24 cellular contexts compared by ENCODE assay signal in genomic region chr16:89639385-89639784, GRCh38. TPM values are rescaled to one million over a fixed set of nuclear protein-coding genes. Genes with fewer than 3 reads are reported as not detected.
A peak's percentile ranks its signal among the peaks of the same experiment; 100 is the strongest.
DNase-seq lines count a peak whose midpoint lies in the region; ATAC-seq, FAIRE-seq and TF ChIP-seq lines count a peak whose summit lies in the region.
"Had no signal": no experiment of that assay in that cellular context is flagged by ENCODE, and none has a peak within 500 bp of the region (broad histone marks: within the 10 kb centered on the region; RNA-seq: fewer than 3 reads in every experiment).

No MANE protein-coding gene starts in this region.

- H3K9me3 ChIP-seq in BLaER1 (peaks cover 5% of the 10 kb centered on the region; the same call in 1 of the 2 replicates), prostate gland (no peaks in the 10 kb centered on the region)
- H3K9me3 ChIP-seq: HAP-1 had no signal

- no peak for TF ChIP-seq POLR2A in prostate gland (IDR thresholded peaks at IDR 0.05)

- H4K20me1 ChIP-seq in BLaER1: peaks cover 22% of the 10 kb centered on the region; the same call in 1 of the 2 replicates

- DNase-seq in activated T-cell treated with anti-CD3 and anti-CD28 coated beads, Interleukin-2, amount 50 U/mL, for 24 hours: no peak
- DNase-seq in activated T-cell treated with anti-CD3 and anti-CD28 coated beads, Interleukin-2, amount 50 U/mL, for 48 hours: no peak
- DNase-seq in HTR-8/SVneo (ENCODE audit: insufficient read length, low spot score): no peak
- no peak for DNase-seq in left colon
- DNase-seq in prostate gland (ENCODE audit: low spot score): no peak
- DNase-seq: C1 segment of cervical spinal cord; Calu3; CD4-positive, alpha-beta memory T cell; COR-L47; DMS53; DMS79 treated with DMSO at 0.1 percent for 48 hours; GF-D8; GOT3 had no signal

- peaks cover 23% of the 10 kb centered on the region for H3K36me3 ChIP-seq in BLaER1
- no peaks in the 10 kb centered on the region for H3K36me3 ChIP-seq in prostate gland
- H3K36me3 ChIP-seq: HAP-1 had no signal

- H3K4me1 ChIP-seq in BLaER1 (peaks cover 73% of the 10 kb centered on the region), prostate gland (replicated peaks) (no peaks in the 10 kb centered on the region)
- H3K4me1 ChIP-seq: HAP-1 had no signal

- peak overlapping the region; percentile 26 for H3K27ac Mint-ChIP-seq in activated T-cell treated with anti-CD3 and anti-CD28 coated beads, Interleukin-2, amount 50 U/mL, for 24 hours
- no peak overlapping the region for H3K27ac Mint-ChIP-seq in activated T-helper 17 cell treated with anti-CD3 and anti-CD28 coated beads, Interleukin-2, amount 50 U/mL, for 72 hours
- H3K27ac Mint-ChIP-seq: B cell; CD4-positive, alpha-beta memory T cell had no signal

- peak overlapping the region; percentile 95 for H3K4me2 ChIP-seq in BLaER1

- H3K4me3 Mint-ChIP-seq in activated T-cell treated with anti-CD3 and anti-CD28 coated beads, Interleukin-2, amount 50 U/mL, for 24 hours: no peak overlapping the region
- no peak overlapping the region for H3K4me3 Mint-ChIP-seq in activated T-helper 17 cell treated with anti-CD3 and anti-CD28 coated beads, Interleukin-2, amount 50 U/mL, for 72 hours
- H3K4me3 Mint-ChIP-seq: B cell; CD4-positive, alpha-beta memory T cell had no signal

- ATAC-seq in left colon (peak; percentile 12), HG03442 (IDR thresholded peaks at IDR 0.05; ENCODE audit: unreplicated experiment) (no peak)
- ATAC-seq in activated T-helper 17 cell treated with anti-CD3 and anti-CD28 coated beads, Interleukin-2, amount 50 U/mL, for 72 hours (replicated peaks): no peak

- WGBS in prostate gland: 57% methylated on average over 5 of the region's 6 CpGs

- H3K27me3 Mint-ChIP-seq in activated T-cell treated with anti-CD3 and anti-CD28 coated beads, Interleukin-2, amount 50 U/mL, for 24 hours: no peaks in the 10 kb centered on the region
- no peaks in the 10 kb centered on the region for H3K27me3 Mint-ChIP-seq in activated T-helper 17 cell treated with anti-CD3 and anti-CD28 coated beads, Interleukin-2, amount 50 U/mL, for 72 hours
- H3K27me3 Mint-ChIP-seq: B cell; CD4-positive, alpha-beta memory T cell had no signal

- H3K4me3 ChIP-seq in BLaER1: no peak overlapping the region
- H3K4me3 ChIP-seq in prostate gland: no peak overlapping the region
- H3K4me3 ChIP-seq: HAP-1 had no signal

- H3K36me3 Mint-ChIP-seq in activated T-cell treated with anti-CD3 and anti-CD28 coated beads, Interleukin-2, amount 50 U/mL, for 24 hours (ENCODE audit: low read depth): peaks cover under 1% of the 10 kb centered on the region
- no peaks in the 10 kb centered on the region for H3K36me3 Mint-ChIP-seq in activated T-helper 17 cell treated with anti-CD3 and anti-CD28 coated beads, Interleukin-2, amount 50 U/mL, for 72 hours (ENCODE audit: low read depth)
- H3K36me3 Mint-ChIP-seq: CD4-positive, alpha-beta memory T cell had no signal

- no peaks in the 10 kb centered on the region for H3K9me3 Mint-ChIP-seq in activated T-cell treated with anti-CD3 and anti-CD28 coated beads, Interleukin-2, amount 50 U/mL, for 24 hours
- no peaks in the 10 kb centered on the region for H3K9me3 Mint-ChIP-seq in activated T-helper 17 cell treated with anti-CD3 and anti-CD28 coated beads, Interleukin-2, amount 50 U/mL, for 72 hours
- H3K9me3 Mint-ChIP-seq: CD4-positive, alpha-beta memory T cell had no signal

- H3K9ac ChIP-seq in BLaER1: peak overlapping the region; percentile 73; the same call in 1 of the 2 replicates

- H3K4me1 Mint-ChIP-seq in activated T-cell treated with anti-CD3 and anti-CD28 coated beads, Interleukin-2, amount 50 U/mL, for 24 hours (ENCODE audit: low read depth): peaks cover 11% of the 10 kb centered on the region
- peaks cover 7% of the 10 kb centered on the region for H3K4me1 Mint-ChIP-seq in activated T-helper 17 cell treated with anti-CD3 and anti-CD28 coated beads, Interleukin-2, amount 50 U/mL, for 72 hours

- intact Hi-C loops in left colon (cut with DNase I, micrococcal nuclease) (no loop called here), prostate gland (cut with DNase I) (no loop called here)

- no peak for TF ChIP-seq CTCF in prostate gland (IDR thresholded peaks at IDR 0.05)

- H3K27me3 ChIP-seq in BLaER1 (no peaks in the 10 kb centered on the region), prostate gland (replicated peaks; ENCODE audit: insufficient read depth) (no peaks in the 10 kb centered on the region)

- peak overlapping the region; percentile 80; the same call in 1 of the 2 replicates for H3K27ac ChIP-seq in BLaER1
- no peak overlapping the region for H3K27ac ChIP-seq in prostate gland
- H3K27ac ChIP-seq: 22Rv1 had no signal

- FAIRE-seq in HTR-8/SVneo (lab: Jason Lieb, UNC): peak; percentile 49
- FAIRE-seq: A204.1, GM12892, H54 had no signal

RNA-seq across cellular contexts. Expression of gene CHMP1A, which starts 18.1 kb away (rescaled TPM):
- total RNA-seq in left colon (100 to 1,000 TPM; 154 to 157 TPM), prostate gland (100 to 1,000 TPM in 1 of 2 donors, 10 to 100 TPM in 1; 75.8 to 128 TPM)
- total RNA-seq in activated T-helper 17 cell treated with anti-CD3 and anti-CD28 coated beads, Interleukin-2, amount 50 U/mL, for 72 hours: 10 to 100 TPM; 63.8 to 95.6 TPM

RNA-seq across cellular contexts. Expression of gene SPATA33, which starts 18.3 kb away (rescaled TPM):
- total RNA-seq in left colon (1 to 10 TPM; 7.1 to 9.1 TPM), prostate gland (10 to 100 TPM in 1 of 2 donors, 1 to 10 TPM in 1; 5.6 to 14.6 TPM)
- total RNA-seq in activated T-helper 17 cell treated with anti-CD3 and anti-CD28 coated beads, Interleukin-2, amount 50 U/mL, for 72 hours: 10 to 100 TPM; 13.3 to 21.5 TPM

RNA-seq across cellular contexts. Expression of gene DPEP1, which starts 25.9 kb away (rescaled TPM):
- total RNA-seq in left colon (1 to 10 TPM in 1 of 2 donors, under 1 TPM in 1; 0.73 to 4.4 TPM), prostate gland (100 to 1,000 TPM in 1 of 2 donors, not detected in 1; 274 TPM)
- not detected for total RNA-seq in activated T-helper 17 cell treated with anti-CD3 and anti-CD28 coated beads, Interleukin-2, amount 50 U/mL, for 72 hours
- total RNA-seq: B cell; Calu3; CD4-positive, alpha-beta memory T cell; Daoy; G401 had no signal

RNA-seq across cellular contexts. Expression of gene CDK10, which starts 47.1 kb away (rescaled TPM):
- total RNA-seq in left colon (10 to 100 TPM; 86.1 to 92.7 TPM), prostate gland (10 to 100 TPM; 42.1 to 79.0 TPM)
- total RNA-seq in activated T-helper 17 cell treated with anti-CD3 and anti-CD28 coated beads, Interleukin-2, amount 50 U/mL, for 72 hours: 10 to 100 TPM; 81.1 to 98.8 TPM
